ENCODE assay signal across 30 cellular contexts in genomic region chr1:51673279-51673678, GRCh38.
"Had no signal": no experiment of that assay in that cellular context is flagged by ENCODE, and none has a peak within 500 bp of the region (broad histone marks: within the 10 kb centered on the region; RNA-seq: fewer than 3 reads in every experiment).

No MANE protein-coding gene starts in this region.

- H3K4me3 ChIP-seq: PC-9 had no signal

- H2AFZ ChIP-seq: PC-9 had no signal

- H3K4me2 ChIP-seq: PC-9 had no signal

- H3K27ac ChIP-seq: PC-9, VCaP had no signal

- ATAC-seq: activated naive CD8-positive, alpha-beta T cell treated with anti-CD3 and anti-CD28 coated beads, Interleukin-2, amount 50 U/mL, for 24 hours; activated T-cell treated with anti-CD3 and anti-CD28 coated beads, Interleukin-2, amount 50 U/mL, for 4 hours had no signal

- FAIRE-seq: bronchial epithelial cell had no signal

- DNase-seq: activated B cell treated with CpG ODN at 0.5 μM for 24 hours; activated CD4-positive, alpha-beta memory T cell treated with anti-CD3 and anti-CD28 coated beads for 36 hours; activated CD4-positive, alpha-beta T cell treated with anti-CD3 and anti-CD28 coated beads for 4 hours; activated CD4-positive, alpha-beta T cell treated with anti-CD3 and anti-CD28 coated beads, Interleukin-2, amount 50 U/mL, for 1 hour; activated CD4-positive, CD25-positive, alpha-beta regulatory T cell treated with anti-CD3 and anti-CD28 coated beads, Interleukin-2, amount 50 U/mL, for 72 hours; activated CD8-positive, alpha-beta memory T cell treated with anti-CD3 and anti-CD28 coated beads, Interleukin-2, amount 50 U/mL, for 4 hours; activated gamma-delta T cell treated with Interleukin-2 at 50 U/mL for 16 hours; activated naive CD4-positive, alpha-beta T cell treated with anti-CD3 and anti-CD28 coated beads, Interleukin-2, amount 10 ng/mL, durations not matched to agents 7 days and 5 days; activated naive CD8-positive, alpha-beta T cell treated with anti-CD3 and anti-CD28 coated beads, Interleukin-2, amount 50 U/mL, for 24 hours; activated T-cell treated with anti-CD3 and anti-CD28 coated beads for 4 hours; activated T-cell treated with anti-CD3 and anti-CD28 coated beads, Interleukin-2, amount 50 U/mL, for 4 hours; anterior cingulate cortex; central memory CD4-positive, alpha-beta T cell; NCI-H1092 treated with DMSO at 0.1 percent for 48 hours; NCI-H1417 treated with DMSO at 0.1 percent for 48 hours; NCI-H187 treated with DMSO at 0.1 percent for 48 hours; NCI-H2081; NCI-H226; NCI-H446 treated with DMSO at 0.1 percent for 48 hours; NCI-H526; NCI-H748 treated with DMSO at 0.1 percent for 48 hours; NK-92 treated with Interleukin-12 subunit alpha and Interleukin-12 subunit beta, amount 100 ng/mL, for 24 hours; PC-9; Right ventricle myocardium superior; SW 1271; T-helper 1 cell; T-helper 2 cell; T-helper 9 cell had no signal
